27 cellular contexts compared by ENCODE assay signal in the genomic region with DNA sequence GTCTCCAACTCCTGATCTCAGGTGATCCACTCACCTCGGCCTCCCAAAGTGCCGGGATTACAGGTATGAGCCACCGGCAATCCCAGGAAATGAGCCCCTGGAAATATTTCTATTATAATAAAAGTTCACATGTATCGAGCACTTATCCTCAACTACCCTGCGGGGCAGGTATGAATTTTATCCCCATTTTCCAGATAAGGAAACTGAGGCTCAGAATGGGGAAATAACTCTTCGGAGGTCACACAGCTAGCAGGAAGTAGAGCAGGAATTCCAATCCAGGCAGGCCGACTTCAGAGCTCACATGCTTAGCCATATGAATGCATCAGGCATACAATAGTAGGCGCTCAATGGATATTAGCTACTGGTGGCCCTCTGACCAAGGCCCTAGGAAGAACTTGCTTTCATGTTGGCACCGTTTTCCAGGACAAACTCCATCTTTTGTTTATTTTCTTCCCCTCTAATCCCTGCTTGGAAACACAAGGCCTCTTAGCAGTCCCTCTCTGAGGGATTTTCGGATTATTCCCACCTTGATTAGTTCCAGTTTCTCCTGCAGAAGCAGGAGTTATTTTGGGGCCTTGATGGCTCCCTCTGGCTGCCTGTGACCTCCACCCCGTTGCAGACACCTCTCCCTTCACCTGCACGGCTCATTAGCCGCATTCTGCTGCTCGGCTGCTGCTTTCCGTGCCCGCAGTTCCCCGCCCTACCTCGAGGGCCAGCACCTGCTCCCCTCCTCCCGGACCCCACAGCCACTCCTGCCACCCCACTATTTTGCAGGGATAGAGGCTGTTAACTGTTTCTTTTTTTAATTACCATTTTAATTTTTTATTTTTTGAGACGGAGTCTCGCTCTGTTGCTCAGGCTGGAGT. TPM values are rescaled to one million over a fixed set of nuclear protein-coding genes. Genes with fewer than 3 reads are reported as not detected.
DNase-seq lines count a peak whose midpoint lies in the region; ATAC-seq, FAIRE-seq and TF ChIP-seq lines count a peak whose summit lies in the region.
"Had no signal": no experiment of that assay in that cellular context is flagged by ENCODE, and none has a peak within 500 bp of the region (broad histone marks: within the 10 kb centered on the region; RNA-seq: fewer than 3 reads in every experiment).

No MANE protein-coding gene starts in this region.

- no peak overlapping the region for H3K9ac ChIP-seq in Karpas-422 (ENCODE audit: low read length)
- H3K9ac ChIP-seq: GM23248 had no signal

- no peak overlapping the region for H2AFZ ChIP-seq in Karpas-422 (ENCODE audit: low read length)
- H2AFZ ChIP-seq in osteoblast (ENCODE audit: low read length): no peak overlapping the region
- H2AFZ ChIP-seq: GM23248 had no signal

- H3K79me2 ChIP-seq in Karpas-422 (ENCODE audit: low read length): no peaks in the 10 kb centered on the region
- no peaks in the 10 kb centered on the region for H3K79me2 ChIP-seq in osteoblast (ENCODE audit: insufficient read depth, low read length)

- H3K4me1 ChIP-seq in Karpas-422 (ENCODE audit: low read length) (no peaks in the 10 kb centered on the region), osteoblast (ENCODE audit: insufficient read depth, low read length) (no peaks in the 10 kb centered on the region)
- H3K4me1 ChIP-seq: colonic mucosa, upper lobe of right lung had no signal

- DNase-seq in D721Med (ENCODE audit: insufficient read length, low spot score) (peak; percentile 45), Karpas-422 (peak; percentile 41), dorsolateral prefrontal cortex (no peak), osteoblast (ENCODE audit: insufficient read length, low spot score, missing footprints) (peak; percentile 46), SHP77 (lab: John Stamatoyannopoulos, UW) (no peak), SIG-M5 treated with dmso at 0.1 percent for 504 hours (lab: John Stamatoyannopoulos, UW; ENCODE audit: unreplicated experiment) (no peak)
- DNase-seq: activated CD4-positive, alpha-beta T cell treated with anti-CD3 and anti-CD28 coated beads, Interleukin-2, amount 50 U/mL, for 48 hours; activated naive CD4-positive, alpha-beta T cell treated with anti-CD3 and anti-CD28 coated beads for 36 hours; amniotic stem cell; colonic mucosa; DMS 273 treated with DMSO at 0.1 percent for 48 hours; effector memory CD4-positive, alpha-beta T cell; erythroblast; NCI-H1417 treated with DMSO at 0.1 percent for 48 hours; NCI-H2081; NCI-H524; stimulated activated CD4-positive, alpha-beta T cell treated with anti-CD3 and anti-CD28 coated beads, Interleukin-12 subunit alpha, Interleukin-12 subunit beta, amount 100 ng/mL, for 4 hours; stimulated activated CD4-positive, alpha-beta T cell treated with anti-CD3 and anti-CD28 coated beads, Interleukin-4, amount 100 ng/mL, for 1 hour; T-cell; upper lobe of right lung had no signal

- H3K4me2 ChIP-seq in Karpas-422 (ENCODE audit: low read depth, low read length, poor library complexity, severe bottlenecking): no peak overlapping the region
- no peak overlapping the region for H3K4me2 ChIP-seq in osteoblast (ENCODE audit: insufficient read depth, low read length)

- intact Hi-C loops in dorsolateral prefrontal cortex (cut with DNase I): loop anchor here in 1 of 2 donors (10.0 kb wide), 1 partner anchor 775 kb away; no protein-coding TSS in a partner anchor

- H3K9me3 ChIP-seq in Karpas-422 (ENCODE audit: low read length) (no peaks in the 10 kb centered on the region), osteoblast (ENCODE audit: low read depth, low read length) (no peaks in the 10 kb centered on the region)
- H3K9me3 ChIP-seq: colonic mucosa, right atrium auricular region, SJSA1, upper lobe of right lung had no signal

- TF ChIP-seq CTCF in D721Med (IDR thresholded peaks at IDR 0.05; ENCODE audit: insufficient read depth, missing control alignments) (no peak), dorsolateral prefrontal cortex (IDR thresholded peaks at IDR 0.05 in 54 of 56, conservative IDR thresholded peaks at IDR 0.05 in 2 of 56; ENCODE audit: low read depth in 1 of 56, partially characterized antibody in 56 of 56) (no peak), osteoblast (IDR thresholded peaks at IDR 0.05; ENCODE audit: extremely low read depth, low read depth, low read length) (no peak)

- H3K4me3 ChIP-seq in Karpas-422 (ENCODE audit: low read length): no peak overlapping the region
- peak overlapping the region in 9 of 59 donors; percentile 2 to 40 (median 21) for H3K4me3 ChIP-seq in dorsolateral prefrontal cortex
- no peak overlapping the region for H3K4me3 ChIP-seq in osteoblast (ENCODE audit: insufficient read depth, low read length)
- H3K4me3 ChIP-seq: colonic mucosa, GM23248, right atrium auricular region, SJSA1, upper lobe of right lung had no signal

- H3K27ac ChIP-seq in Karpas-422 (ENCODE audit: low read length): no peak overlapping the region
- peak overlapping the region in 49 of 59 donors; percentile 6 to 84 (median 66) for H3K27ac ChIP-seq in dorsolateral prefrontal cortex
- H3K27ac ChIP-seq in osteoblast (ENCODE audit: low read depth, low read length): no peak overlapping the region
- H3K27ac ChIP-seq: colonic mucosa, GM23248, SJSA1, upper lobe of right lung had no signal

- H3K36me3 ChIP-seq in Karpas-422 (ENCODE audit: insufficient read depth, low read length) (no peaks in the 10 kb centered on the region), osteoblast (ENCODE audit: insufficient read depth, low read length) (no peaks in the 10 kb centered on the region)
- H3K36me3 ChIP-seq: colonic mucosa, right atrium auricular region, SJSA1, upper lobe of right lung had no signal

- H3K9me2 ChIP-seq in Karpas-422 (replicated peaks; ENCODE audit: insufficient read depth, low read length): no peaks in the 10 kb centered on the region

- ATAC-seq in HG02852 (IDR thresholded peaks at IDR 0.05; ENCODE audit: unreplicated experiment): no peak
- ATAC-seq: T-cell had no signal

- H4K20me1 ChIP-seq in Karpas-422 (ENCODE audit: insufficient read depth, low read depth, low read length) (no peaks in the 10 kb centered on the region), osteoblast (ENCODE audit: insufficient read depth, low read length) (no peaks in the 10 kb centered on the region)

- no peak for FAIRE-seq in D721Med (lab: Jason Lieb, UNC)
- FAIRE-seq: GM12891 had no signal

- H3K27me3 ChIP-seq in Karpas-422 (ENCODE audit: low read length): no peaks in the 10 kb centered on the region
- H3K27me3 ChIP-seq in dorsolateral prefrontal cortex: peaks cover 0 to 3% (median 0%) of the 10 kb centered on the region in 45 donors
- H3K27me3 ChIP-seq in osteoblast (ENCODE audit: insufficient read depth, low read length): peaks cover 6% of the 10 kb centered on the region
- H3K27me3 ChIP-seq: colonic mucosa, right atrium auricular region, SJSA1, upper lobe of right lung had no signal

RNA-seq across cellular contexts. Expression of a gene that starts 18.7 kb away (rescaled TPM):
- 69.1 and 72.9 TPM in 2 replicates for total RNA-seq in Karpas-422 (2014; rRNA removed; shearing (Covaris generic); ENCODE audit: low replicate concordance)
- total RNA-seq in dorsolateral prefrontal cortex (10 to 100 TPM; 18.5 to 43.3 (median 29.0) TPM), osteoblast (19.4 and 26.8 TPM in 2 replicates)

RNA-seq across cellular contexts. Expression of a gene that starts 40.5 kb away (rescaled TPM):
- not detected in 2 replicates for total RNA-seq in Karpas-422 (2014; rRNA removed; shearing (Covaris generic); ENCODE audit: low replicate concordance)
- total RNA-seq in dorsolateral prefrontal cortex (100 to 1,000 TPM; 104 to 566 (median 357) TPM), osteoblast (not detected in 2 replicates)
- total RNA-seq: activated naive CD4-positive, alpha-beta T cell treated with anti-CD3 and anti-CD28 coated beads for 36 hours; activated T-helper 1 cell treated with anti-CD3 and anti-CD28 coated beads, Interleukin-12 subunit alpha, Interleukin-12 subunit beta, Interleukin-2, Interleukin-4 antibody, amounts not matched to agents 30 ng/mL and 10 ng/mL and 1 ng/mL, durations not matched to agents 14 hours and 24 hours and 36 hours; GM23248; lung microvascular endothelial cell; SJSA1; T-cell had no signal

Comparison
In these comparisons a context has a peak if more than half of its experiments do, and no peak if none do; other contexts are left out.
1. DNase-seq: peak in D721Med (single experiment), Karpas-422 (single experiment) and osteoblast (single experiment); none in dorsolateral prefrontal cortex (0 of 10), SHP77 (0 of 2) and SIG-M5 treated with dmso at 0.1 percent for 504 hours (single experiment).
2. H3K27ac ChIP-seq: peak in dorsolateral prefrontal cortex (49 of 59); none in Karpas-422 (single experiment) and osteoblast (single experiment).
3. RNA of a gene that starts 40.5 kb away (total RNA-seq): 104 to 566 TPM in dorsolateral prefrontal cortex; not detected in Karpas-422 and not detected in osteoblast; every median in the first group is over 100 times any median in the second.